Comparison of ENCODE assay signal across 35 cellular contexts in genomic region chr4:119752936-119753335, GRCh38.
"Had no signal": no experiment of that assay in that cellular context is flagged by ENCODE, and none has a peak within 500 bp of the region (broad histone marks: within the 10 kb centered on the region; RNA-seq: fewer than 3 reads in every experiment).

No MANE protein-coding gene starts in this region.

- H3K9me3 ChIP-seq: MG63 had no signal

- H3K27me3 ChIP-seq: MG63 had no signal

- H3K36me3 ChIP-seq: MG63 had no signal

- H3K4me3 ChIP-seq: MG63 had no signal

- DNase-seq: Karpas-422, Kasumi-1, MG63, MM.1S, MV-4-11, NCI-H1048, NCI-H1092, NCI-H1092 treated with DMSO at 0.1 percent for 48 hours, NCI-H1105, NCI-H1105 treated with DMSO at 0.1 percent for 48 hours, NCI-H1417, NCI-H1417 treated with DMSO at 0.1 percent for 48 hours, NCI-H1436, NCI-H1436 treated with DMSO at 0.1 percent for 48 hours, NCI-H146, NCI-H1694, NCI-H1694 treated with DMSO at 0.1 percent for 48 hours, NCI-H187, NCI-H187 treated with DMSO at 0.1 percent for 48 hours, NCI-H1930, NCI-H2029, NCI-H2029 treated with DMSO at 0.1 percent for 48 hours, NCI-H2081, NCI-H2081 treated with DMSO at 0.1 percent for 48 hours, NCI-H2107, NCI-H2171, NCI-H2171 treated with DMSO at 0.1 percent for 48 hours, NCI-H2227 treated with DMSO at 0.1 percent for 48 hours, NCI-H226, NCI-H345, NCI-H446, NCI-H446 treated with DMSO at 0.1 percent for 48 hours, NCI-H510A, NCI-H510A treated with DMSO at 0.1 percent for 48 hours, NCI-H524 had no signal
